30 cellular contexts compared by ENCODE assay signal in genomic region chr6:109623288-109623687, GRCh38.
"Had no signal": no experiment of that assay in that cellular context is flagged by ENCODE, and none has a peak within 500 bp of the region (broad histone marks: within the 10 kb centered on the region; RNA-seq: fewer than 3 reads in every experiment).

No MANE protein-coding gene starts in this region.

- H3K27ac Mint-ChIP-seq: activated CD8-positive, alpha-beta T cell treated with anti-CD3 and anti-CD28 coated beads for 36 hours; activated naive CD4-positive, alpha-beta T cell treated with anti-CD3 and anti-CD28 coated beads, Interleukin-2, amount 50 U/mL, for 24 hours; activated naive CD8-positive, alpha-beta T cell treated with anti-CD3 and anti-CD28 coated beads, Interleukin-2, amount 50 U/mL, for 24 hours; brain; T-helper 17 cell had no signal

- H3K36me3 ChIP-seq: cardiac muscle cell, SJSA1 had no signal

- H3K27ac ChIP-seq: cardiac muscle cell, RWPE1, SJSA1, VCaP had no signal

- H3K27me3 ChIP-seq: cardiac muscle cell had no signal

- H3K4me1 ChIP-seq: SJSA1 had no signal

- H3K4me3 ChIP-seq: cardiac muscle cell, SJSA1 had no signal

- H3K27me3 Mint-ChIP-seq: activated CD8-positive, alpha-beta T cell treated with anti-CD3 and anti-CD28 coated beads for 36 hours; activated naive CD4-positive, alpha-beta T cell treated with anti-CD3 and anti-CD28 coated beads, Interleukin-2, amount 50 U/mL, for 24 hours; activated naive CD8-positive, alpha-beta T cell treated with anti-CD3 and anti-CD28 coated beads, Interleukin-2, amount 50 U/mL, for 24 hours; brain; T-helper 17 cell had no signal

- ATAC-seq: activated CD8-positive, alpha-beta T cell treated with anti-CD3 and anti-CD28 coated beads for 36 hours; activated naive CD8-positive, alpha-beta T cell treated with anti-CD3 and anti-CD28 coated beads, Interleukin-2, amount 50 U/mL, for 24 hours; Panc1; T-helper 17 cell had no signal

- H3K4me1 Mint-ChIP-seq: brain, T-helper 17 cell had no signal

- H3K9me3 ChIP-seq: SJSA1 had no signal

- H3K4me3 Mint-ChIP-seq: activated CD8-positive, alpha-beta T cell treated with anti-CD3 and anti-CD28 coated beads for 36 hours; activated naive CD4-positive, alpha-beta T cell treated with anti-CD3 and anti-CD28 coated beads, Interleukin-2, amount 50 U/mL, for 24 hours; activated naive CD8-positive, alpha-beta T cell treated with anti-CD3 and anti-CD28 coated beads, Interleukin-2, amount 50 U/mL, for 24 hours; brain; T-helper 17 cell had no signal

- DNase-seq: activated CD4-positive, CD25-positive, alpha-beta regulatory T cell; activated CD8-positive, alpha-beta memory T cell treated with anti-CD3 and anti-CD28 coated beads, Interleukin-2, amount 50 U/mL, for 4 hours; activated CD8-positive, alpha-beta T cell treated with anti-CD3 and anti-CD28 coated beads for 36 hours; activated naive CD8-positive, alpha-beta T cell treated with anti-CD3 and anti-CD28 coated beads, Interleukin-2, amount 50 U/mL, for 24 hours; amniotic stem cell; cerebellar nuclear complex; IMR-90; Kasumi-1; KBM-7; NCI-H1092; NCI-H1417; NCI-H1694; NCI-H2029; NCI-H2107; NCI-H2171 treated with DMSO at 0.1 percent for 48 hours; NCI-H226; NCI-H526; NCI-H774; NK-92 treated with Interleukin-12 subunit alpha and Interleukin-12 subunit beta, amount 100 ng/mL, for 24 hours; OCI-M1; SHP77; T-helper 17 cell; T-helper 9 cell had no signal
